ENCODE assay signal across 2 cellular contexts in genomic region chr15:90295270-90295648, GRCh38.
TF ChIP-seq lines count a peak whose summit lies in the region.

No MANE protein-coding gene starts in this region.

TF ChIP-seq in HepG2, 621 proteins besides CTCF, POLR2A, EP300 and RAD21:
- TF ChIP-seq ZBTB25 (CRISPR knock-in tag; IDR thresholded peaks at IDR 0.05) (no peak), ZNF20 (CRISPR knock-in tag; IDR thresholded peaks at IDR 0.05) (no peak), SPEN (CRISPR knock-in tag; IDR thresholded peaks at IDR 0.05; ENCODE audit: low read depth) (no peak), HINFP (CRISPR knock-in tag; IDR thresholded peaks at IDR 0.05; ENCODE audit: low read depth) (no peak), SAFB2 (CRISPR knock-in tag; IDR thresholded peaks at IDR 0.05; ENCODE audit: borderline replicate concordance, low read depth) (no peak), AFF4 (CRISPR knock-in tag; IDR thresholded peaks at IDR 0.05) (no peak), THYN1 (CRISPR knock-in tag; IDR thresholded peaks at IDR 0.05; ENCODE audit: borderline replicate concordance, low read depth) (no peak), ONECUT2 (CRISPR knock-in tag; IDR thresholded peaks at IDR 0.05) (no peak), EZH2 (conservative IDR thresholded peaks at IDR 0.05; ENCODE audit: low read depth, low read length) (no peak), ZFP82 (CRISPR knock-in tag; IDR thresholded peaks at IDR 0.05; ENCODE audit: borderline replicate concordance) (no peak), ZBTB33 (CRISPR knock-in tag; IDR thresholded peaks at IDR 0.05) (no peak), IKZF1 (IDR thresholded peaks at IDR 0.05) (no peak), ZNF567 (CRISPR knock-in tag; IDR thresholded peaks at IDR 0.05; ENCODE audit: borderline replicate concordance) (no peak), MXD4 (CRISPR knock-in tag; IDR thresholded peaks at IDR 0.05) (no peak), BATF2 (CRISPR knock-in tag; IDR thresholded peaks at IDR 0.05) (no peak)

TF ChIP-seq in H1, 55 proteins besides CTCF, POLR2A, EP300 and RAD21:
- TF ChIP-seq BACH1 (IDR thresholded peaks at IDR 0.05; ENCODE audit: low read length) (no peak), ATF3 (IDR thresholded peaks at IDR 0.05; ENCODE audit: insufficient read depth, low read depth, low read length) (no peak), SIX5 (IDR thresholded peaks at IDR 0.05; ENCODE audit: low read depth, low read length) (no peak), CHD7 (IDR thresholded peaks at IDR 0.05; ENCODE audit: insufficient replicate concordance, low read length) (no peak), JUND (IDR thresholded peaks at IDR 0.05; ENCODE audit: low read length) (no peak), CEBPB (IDR thresholded peaks at IDR 0.05; ENCODE audit: low read depth, low read length) (no peak), POLR2AphosphoS5 (IDR thresholded peaks at IDR 0.05; ENCODE audit: low read depth, low read length) (no peak), SP2 (IDR thresholded peaks at IDR 0.05; ENCODE audit: low read length) (no peak), FOSL1 (IDR thresholded peaks at IDR 0.05; ENCODE audit: insufficient read depth, low read depth, low read length) (no peak)
TF ChIP-seq in H1: peak in this region for 0.
